7 cellular contexts compared by ENCODE assay signal in the genomic region with DNA sequence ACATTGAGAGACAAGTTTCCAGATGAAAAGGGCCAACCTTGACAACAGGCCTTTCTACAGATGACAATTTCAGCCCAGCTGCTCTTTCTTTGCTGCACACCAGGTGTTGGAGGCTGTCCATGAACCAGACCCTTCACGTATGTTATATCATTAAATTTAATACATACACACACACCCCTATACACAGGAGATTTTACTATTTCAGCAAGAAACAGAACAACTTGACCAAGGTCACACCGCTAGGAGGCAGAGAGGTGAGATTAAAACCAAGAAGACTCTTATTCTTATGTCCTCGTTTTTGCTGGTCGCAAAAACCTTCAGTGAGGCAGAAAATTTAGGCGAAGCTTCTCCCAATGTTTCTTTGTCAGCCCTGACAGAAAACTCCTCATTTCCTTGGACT.
"Had no signal": no experiment of that assay in that cellular context is flagged by ENCODE, and none has a peak within 500 bp of the region (broad histone marks: within the 10 kb centered on the region; RNA-seq: fewer than 3 reads in every experiment).

No MANE protein-coding gene starts in this region.

- FAIRE-seq: HepG2, HTR-8/SVneo, K562 had no signal

- H3K27ac ChIP-seq: HL-60 had no signal

- H3K4me3 ChIP-seq: K562 had no signal

- DNase-seq: IMR-90, KBM-7, KG1 had no signal
